Comparison of ENCODE assay signal across 16 cellular contexts in genomic region chr3:129612350-129613204, GRCh38. TPM values are rescaled to one million over a fixed set of nuclear protein-coding genes. Genes with fewer than 3 reads are reported as not detected.
A peak's percentile ranks its signal among the peaks of the same experiment; 100 is the strongest.
DNase-seq lines count a peak whose midpoint lies in the region; ATAC-seq and TF ChIP-seq lines count a peak whose summit lies in the region.
"Had no signal": no experiment of that assay in that cellular context is flagged by ENCODE, and none has a peak within 500 bp of the region (broad histone marks: within the 10 kb centered on the region; RNA-seq: fewer than 3 reads in every experiment).

No MANE protein-coding gene starts in this region.

- no peak for TF ChIP-seq EP300 in gastroesophageal sphincter (IDR thresholded peaks at IDR 0.05)

- TF ChIP-seq POLR2A in gastroesophageal sphincter (IDR thresholded peaks at IDR 0.05) = no peak

- peaks cover 36 to 46% of the 10 kb centered on the region in 2 donors for H3K4me1 Mint-ChIP-seq in natural killer cell

- H3K36me3 ChIP-seq in gastroesophageal sphincter = no peaks in the 10 kb centered on the region

- H3K27ac ChIP-seq in gastroesophageal sphincter = peak overlapping the region in 3 of 4 donors; percentile 58 to 64 (median 62)
- H3K27ac ChIP-seq: hepatocyte had no signal

- H3K36me3 Mint-ChIP-seq in natural killer cell = no peaks in the 10 kb centered on the region
- H3K36me3 Mint-ChIP-seq: activated naive CD8-positive, alpha-beta T cell; stimulated activated memory B cell treated with anti-CD40 and anti-IgM and Interleukin-4, amounts not matched to agents 10 μg/mL and 1 μg/mL and 100 μg/mL, for 72 hours had no signal

- no peak overlapping the region for H3K27ac Mint-ChIP-seq in natural killer cell
- H3K27ac Mint-ChIP-seq: activated naive CD8-positive, alpha-beta T cell; stimulated activated memory B cell treated with anti-CD40 and anti-IgM and Interleukin-4, amounts not matched to agents 10 μg/mL and 1 μg/mL and 100 μg/mL, for 72 hours; T-helper 17 cell had no signal

- intact Hi-C loops in posterior vena cava (cut with DNase I) (no loop called here), natural killer cell (cut with micrococcal nuclease) (loop anchor here (5.0 kb wide), 1 partner anchor 35 kb away; no protein-coding TSS in a partner anchor)

- peak; percentile 76 for DNase-seq in AG20443 (ENCODE audit: low spot score)
- peak; percentile 80 for DNase-seq in M059J (ENCODE audit: low read depth)
- DNase-seq in posterior vena cava (ENCODE audit: low spot score) = peak; percentile 86
- DNase-seq in DMS53 treated with DMSO at 0.1 percent for 48 hours (lab: John Stamatoyannopoulos, UW; ENCODE audit: unreplicated experiment) = no peak
- no peak for DNase-seq in NCI-H128 (lab: John Stamatoyannopoulos, UW; ENCODE audit: unreplicated experiment)
- DNase-seq in natural killer cell = no peak
- DNase-seq: effector CD4-positive, alpha-beta T cell; NCI-H1092; NCI-H748 treated with DMSO at 0.1 percent for 48 hours; stimulated activated CD4-positive, alpha-beta T cell treated with anti-CD3 and anti-CD28 coated beads, Interleukin-15, amount 100 ng/mL, for 24 hours; T-helper 17 cell had no signal

- no peak overlapping the region for H3K4me3 ChIP-seq in gastroesophageal sphincter
- H3K4me3 ChIP-seq: hepatocyte had no signal

- H3K4me3 Mint-ChIP-seq in natural killer cell = no peak overlapping the region
- H3K4me3 Mint-ChIP-seq: activated naive CD8-positive, alpha-beta T cell; stimulated activated memory B cell treated with anti-CD40 and anti-IgM and Interleukin-4, amounts not matched to agents 10 μg/mL and 1 μg/mL and 100 μg/mL, for 72 hours; T-helper 17 cell had no signal

- ATAC-seq in gastroesophageal sphincter = peak; percentile 32
- ATAC-seq in natural killer cell = no peak
- ATAC-seq in HG03097 (IDR thresholded peaks at IDR 0.05; ENCODE audit: low FRiP score, unreplicated experiment) = no peak
- ATAC-seq: T-helper 17 cell had no signal

- no peaks in the 10 kb centered on the region for H3K9me3 ChIP-seq in gastroesophageal sphincter

- no peaks in the 10 kb centered on the region for H3K27me3 ChIP-seq in gastroesophageal sphincter
- H3K27me3 ChIP-seq: hepatocyte had no signal

- H3K4me1 ChIP-seq in gastroesophageal sphincter = peaks cover 0 to 84% (median 49%) of the 10 kb centered on the region in 3 donors

- no peak for TF ChIP-seq CTCF in gastroesophageal sphincter (IDR thresholded peaks at IDR 0.05)
- no peak for TF ChIP-seq CTCF in natural killer cell (IDR thresholded peaks at IDR 0.05)

- H3K27me3 Mint-ChIP-seq in natural killer cell (ENCODE audit: low read depth in 2 of 2) = peaks cover 0 to 8% of the 10 kb centered on the region in 2 donors
- H3K27me3 Mint-ChIP-seq: activated naive CD8-positive, alpha-beta T cell; T-helper 17 cell had no signal

- 54% methylated on average over 8 of the region's 13 CpGs; no CpG with 5 or more reads in 1 of the 2 donors for WGBS in gastroesophageal sphincter (ENCODE audit: low coverage in 1 of 2), 2 donors

- no peaks in the 10 kb centered on the region for H3K9me3 Mint-ChIP-seq in natural killer cell
- H3K9me3 Mint-ChIP-seq: stimulated activated memory B cell treated with anti-CD40 and anti-IgM and Interleukin-4, amounts not matched to agents 10 μg/mL and 1 μg/mL and 100 μg/mL, for 72 hours had no signal

RNA-seq across cellular contexts. Expression of gene PLXND1, which starts 6.1 kb away (rescaled TPM):
- total RNA-seq in M059J (2014; rRNA removed; shearing (Covaris generic)) = 76.9 and 126 TPM in 2 replicates
- total RNA-seq in gastroesophageal sphincter (10 to 100 TPM; 45.0 to 77.9 (median 61.5) TPM), posterior vena cava (100 to 1,000 TPM; 155 to 241 TPM), natural killer cell (100 to 1,000 TPM; 135 to 214 (median 189) TPM)

Comparison
In these comparisons a context has a peak if more than half of its experiments do, and no peak if none do; other contexts are left out.
1. DNase-seq: peak in AG20443 (single experiment), M059J (single experiment) and posterior vena cava (single experiment); none in DMS53 treated with DMSO at 0.1 percent for 48 hours (single experiment), NCI-H128 (single experiment) and natural killer cell (single experiment).